In genomic region chr10:76547352-76547972, GRCh38 we compare ENCODE assay signal across 8 cellular contexts.
DNase-seq lines count a peak whose midpoint lies in the region; ATAC-seq and TF ChIP-seq lines count a peak whose summit lies in the region.

No MANE protein-coding gene starts in this region.

- H3K27ac Mint-ChIP-seq in GM23338, result no peak overlapping the region

- no peaks in the 10 kb centered on the region for H3K79me2 ChIP-seq in GM23338 (replicated peaks; ENCODE audit: insufficient read depth)

- peak overlapping the region; percentile 85 for H2AFZ ChIP-seq in GM23338

- TF ChIP-seq POLR2A in sigmoid colon (IDR thresholded peaks at IDR 0.05), result no peak

- H3K9me3 ChIP-seq in SJCRH30 (replicated peaks) (no peaks in the 10 kb centered on the region), right cardiac atrium (ENCODE audit: control insufficient read depth, low read length) (no peaks in the 10 kb centered on the region), sigmoid colon (no peaks in the 10 kb centered on the region)

- no peaks in the 10 kb centered on the region for H4K20me1 ChIP-seq in GM23338 (replicated peaks; ENCODE audit: insufficient read depth)

- intact Hi-C loops in right cardiac atrium (cut with DNase I) (loop anchor here in 2 of 4 donors (10.0 kb wide), 2 partner anchors 113 to 1153 kb away; no protein-coding TSS in a partner anchor), sigmoid colon (cut with DNase I) (loop anchor here (2.0 to 10.0 kb wide), 2 partner anchors 623 to 1147 kb away; partner anchors contain the start of gene ZNF503)

- peak; percentile 73 for ATAC-seq in GM23338
- peak; percentile 22 to 73 for ATAC-seq in right cardiac atrium
- ATAC-seq in HG02840 (IDR thresholded peaks at IDR 0.05; ENCODE audit: low FRiP score, unreplicated experiment), result no peak

- H3K9me3 Mint-ChIP-seq in GM23338, result no peaks in the 10 kb centered on the region

- H3K4me1 ChIP-seq in GM23338 (ENCODE audit: insufficient read depth) (no peaks in the 10 kb centered on the region), SJCRH30 (no peaks in the 10 kb centered on the region), right cardiac atrium (ENCODE audit: control insufficient read depth, insufficient read depth, low read length) (no peaks in the 10 kb centered on the region), sigmoid colon (peaks cover 0 to 78% (median 55%) of the 10 kb centered on the region in 4 donors)

- WGBS in right cardiac atrium, result 26% methylated on average over 11 of the region's 11 CpGs
- WGBS in sigmoid colon, 2 donors, result 33 to 39% methylated on average over 11 of the region's 11 CpGs

- DNase-seq in DMS79 treated with DMSO at 0.1 percent for 48 hours (lab: John Stamatoyannopoulos, UW) (peak; percentile 59), GM23338 (ENCODE audit: low spot score) (peak; percentile 93), NAMALWA (ENCODE audit: low spot score) (peak; percentile 63), SJCRH30 (peak; percentile 69 to 84), anterior cingulate cortex (lab: John Stamatoyannopoulos, UW) (peak in 52 of 58 donors; percentile 5 to 83 (median 43)), right cardiac atrium (peak; percentile 73 to 89 (median 82)), sigmoid colon (peak; percentile 89)

- TF ChIP-seq EP300 in sigmoid colon (IDR thresholded peaks at IDR 0.05), result no peak

- no peak overlapping the region for H3K4me2 ChIP-seq in GM23338

- H3F3A ChIP-seq in GM23338 (replicated peaks; ENCODE audit: low read depth), result no peaks in the 10 kb centered on the region

- H3K4me3 Mint-ChIP-seq in GM23338, result no peak overlapping the region

- H3K9me2 ChIP-seq in GM23338 (ENCODE audit: insufficient read depth), result no peaks in the 10 kb centered on the region

- H3K4me3 ChIP-seq in GM23338 (no peak overlapping the region), SJCRH30 (no peak overlapping the region), right cardiac atrium (ENCODE audit: low read length) (no peak overlapping the region), sigmoid colon (no peak overlapping the region)

- H3K27ac ChIP-seq in GM23338 (ENCODE audit: low read depth) (no peak overlapping the region), SJCRH30 (no peak overlapping the region), right cardiac atrium (ENCODE audit: low read length) (no peak overlapping the region), sigmoid colon (no peak overlapping the region)

- H3K36me3 Mint-ChIP-seq in GM23338 (ENCODE audit: low read depth), result no peaks in the 10 kb centered on the region

- H3K27me3 Mint-ChIP-seq in GM23338 (ENCODE audit: insufficient read depth, low read depth, poor library complexity), result peaks cover 3% of the 10 kb centered on the region

- no peaks in the 10 kb centered on the region for H3K36me3 ChIP-seq in GM23338 (ENCODE audit: insufficient read depth)
- no peaks in the 10 kb centered on the region for H3K36me3 ChIP-seq in SJCRH30
- H3K36me3 ChIP-seq in sigmoid colon, result no peaks in the 10 kb centered on the region

- H3K4me1 Mint-ChIP-seq in GM23338, result peaks cover 6% of the 10 kb centered on the region; the same call in 1 of the 3 replicates

- H3K27me3 ChIP-seq in GM23338 (ENCODE audit: insufficient read depth) (no peaks in the 10 kb centered on the region), SJCRH30 (peaks cover 4% of the 10 kb centered on the region; the same call in 1 of the 2 replicates), right cardiac atrium (ENCODE audit: control insufficient read depth, insufficient read depth) (no peaks in the 10 kb centered on the region), sigmoid colon (no peaks in the 10 kb centered on the region)

- TF ChIP-seq CTCF in GM23338 (conservative IDR thresholded peaks at IDR 0.05; ENCODE audit: low read depth in 2 of 2) (peak; percentile 83 to 91), sigmoid colon (IDR thresholded peaks at IDR 0.05) (peak; percentile 67 to 84 (median 76))

TF ChIP-seq in GM23338, 12 proteins besides CTCF, POLR2A, EP300 and RAD21 (continues in another document):
- TF ChIP-seq REST (IDR thresholded peaks at IDR 0.05; ENCODE audit: unreplicated experiment), result no peak
- no peak for TF ChIP-seq ZNF331 (CRISPR knock-in tag; IDR thresholded peaks at IDR 0.05; ENCODE audit: low read depth)
- TF ChIP-seq, protein P1, sequence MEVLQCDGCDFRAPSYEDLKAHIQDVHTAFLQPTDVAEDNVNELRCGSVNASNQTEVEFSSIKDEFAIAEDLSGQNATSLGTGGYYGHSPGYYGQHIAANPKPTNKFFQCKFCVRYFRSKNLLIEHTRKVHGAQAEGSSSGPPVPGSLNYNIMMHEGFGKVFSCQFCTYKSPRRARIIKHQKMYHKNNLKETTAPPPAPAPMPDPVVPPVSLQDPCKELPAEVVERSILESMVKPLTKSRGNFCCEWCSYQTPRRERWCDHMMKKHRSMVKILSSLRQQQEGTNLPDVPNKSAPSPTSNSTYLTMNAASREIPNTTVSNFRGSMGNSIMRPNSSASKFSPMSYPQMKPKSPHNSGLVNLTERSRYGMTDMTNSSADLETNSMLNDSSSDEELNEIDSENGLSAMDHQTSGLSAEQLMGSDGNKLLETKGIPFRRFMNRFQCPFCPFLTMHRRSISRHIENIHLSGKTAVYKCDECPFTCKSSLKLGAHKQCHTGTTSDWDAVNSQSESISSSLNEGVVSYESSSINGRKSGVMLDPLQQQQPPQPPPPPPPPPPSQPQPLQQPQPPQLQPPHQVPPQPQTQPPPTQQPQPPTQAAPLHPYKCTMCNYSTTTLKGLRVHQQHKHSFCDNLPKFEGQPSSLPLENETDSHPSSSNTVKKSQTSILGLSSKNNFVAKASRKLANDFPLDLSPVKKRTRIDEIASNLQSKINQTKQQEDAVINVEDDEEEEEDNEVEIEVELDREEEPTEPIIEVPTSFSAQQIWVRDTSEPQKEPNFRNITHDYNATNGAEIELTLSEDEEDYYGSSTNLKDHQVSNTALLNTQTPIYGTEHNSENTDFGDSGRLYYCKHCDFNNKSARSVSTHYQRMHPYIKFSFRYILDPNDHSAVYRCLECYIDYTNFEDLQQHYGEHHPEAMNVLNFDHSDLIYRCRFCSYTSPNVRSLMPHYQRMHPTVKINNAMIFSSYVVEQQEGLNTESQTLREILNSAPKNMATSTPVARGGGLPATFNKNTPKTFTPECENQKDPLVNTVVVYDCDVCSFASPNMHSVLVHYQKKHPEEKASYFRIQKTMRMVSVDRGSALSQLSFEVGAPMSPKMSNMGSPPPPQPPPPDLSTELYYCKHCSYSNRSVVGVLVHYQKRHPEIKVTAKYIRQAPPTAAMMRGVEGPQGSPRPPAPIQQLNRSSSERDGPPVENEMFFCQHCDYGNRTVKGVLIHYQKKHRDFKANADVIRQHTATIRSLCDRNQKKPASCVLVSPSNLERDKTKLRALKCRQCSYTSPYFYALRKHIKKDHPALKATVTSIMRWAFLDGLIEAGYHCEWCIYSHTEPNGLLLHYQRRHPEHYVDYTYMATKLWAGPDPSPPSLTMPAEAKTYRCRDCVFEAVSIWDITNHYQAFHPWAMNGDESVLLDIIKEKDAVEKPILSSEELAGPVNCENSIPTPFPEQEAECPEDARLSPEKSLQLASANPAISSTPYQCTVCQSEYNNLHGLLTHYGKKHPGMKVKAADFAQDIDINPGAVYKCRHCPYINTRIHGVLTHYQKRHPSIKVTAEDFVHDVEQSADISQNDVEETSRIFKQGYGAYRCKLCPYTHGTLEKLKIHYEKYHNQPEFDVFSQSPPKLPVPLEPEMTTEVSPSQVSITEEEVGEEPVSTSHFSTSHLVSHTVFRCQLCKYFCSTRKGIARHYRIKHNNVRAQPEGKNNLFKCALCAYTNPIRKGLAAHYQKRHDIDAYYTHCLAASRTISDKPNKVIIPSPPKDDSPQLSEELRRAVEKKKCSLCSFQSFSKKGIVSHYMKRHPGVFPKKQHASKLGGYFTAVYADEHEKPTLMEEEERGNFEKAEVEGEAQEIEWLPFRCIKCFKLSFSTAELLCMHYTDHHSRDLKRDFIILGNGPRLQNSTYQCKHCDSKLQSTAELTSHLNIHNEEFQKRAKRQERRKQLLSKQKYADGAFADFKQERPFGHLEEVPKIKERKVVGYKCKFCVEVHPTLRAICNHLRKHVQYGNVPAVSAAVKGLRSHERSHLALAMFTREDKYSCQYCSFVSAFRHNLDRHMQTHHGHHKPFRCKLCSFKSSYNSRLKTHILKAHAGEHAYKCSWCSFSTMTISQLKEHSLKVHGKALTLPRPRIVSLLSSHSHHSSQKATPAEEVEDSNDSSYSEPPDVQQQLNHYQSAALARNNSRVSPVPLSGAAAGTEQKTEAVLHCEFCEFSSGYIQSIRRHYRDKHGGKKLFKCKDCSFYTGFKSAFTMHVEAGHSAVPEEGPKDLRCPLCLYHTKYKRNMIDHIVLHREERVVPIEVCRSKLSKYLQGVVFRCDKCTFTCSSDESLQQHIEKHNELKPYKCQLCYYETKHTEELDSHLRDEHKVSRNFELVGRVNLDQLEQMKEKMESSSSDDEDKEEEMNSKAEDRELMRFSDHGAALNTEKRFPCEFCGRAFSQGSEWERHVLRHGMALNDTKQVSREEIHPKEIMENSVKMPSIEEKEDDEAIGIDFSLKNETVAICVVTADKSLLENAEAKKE (CRISPR knock-in tag; IDR thresholded peaks at IDR 0.05), result no peak
- TF ChIP-seq POLR2AphosphoS5 (IDR thresholded peaks at IDR 0.05; ENCODE audit: low read depth), result no peak
- TF ChIP-seq EZH2phosphoT487 (IDR thresholded peaks at IDR 0.05; ENCODE audit: unreplicated experiment), result no peak

Comparison
In these comparisons a context has a peak if more than half of its experiments do, and no peak if none do; other contexts are left out.
1. DNase-seq: peak in every context shown above with its lines; median percentile 93 in GM23338; 89 in sigmoid colon; 82 in right cardiac atrium; 76 in SJCRH30; 63 in NAMALWA; 59 in DMS79 treated with DMSO at 0.1 percent for 48 hours; 43 in anterior cingulate cortex.